ENCODE assay signal across 1 cellular context in the genomic region with DNA sequence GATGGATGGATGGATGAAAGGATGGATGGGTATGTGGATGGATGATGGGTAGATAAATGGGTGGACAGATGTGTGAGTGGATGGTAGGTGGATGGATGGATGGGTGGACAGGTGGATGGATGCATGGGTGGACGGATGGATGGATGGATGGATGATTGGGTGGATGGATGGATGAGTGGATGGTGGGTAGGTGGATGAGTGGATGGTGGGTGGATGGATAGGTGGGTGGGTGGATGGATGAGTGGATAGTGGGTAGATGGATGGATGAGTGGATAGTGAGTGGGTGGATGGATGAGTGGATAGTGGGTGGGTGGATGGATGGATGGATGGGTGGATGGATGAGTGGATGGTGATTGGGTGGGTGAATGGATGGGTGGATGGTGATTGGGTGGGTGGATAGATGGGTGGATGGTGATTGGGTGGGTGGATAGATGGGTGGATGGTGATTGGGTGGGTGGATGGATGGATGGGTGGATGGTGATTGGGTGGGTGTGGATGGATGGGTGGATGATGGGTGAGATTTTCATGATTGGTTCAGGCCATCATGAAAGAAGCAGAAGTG.
TF ChIP-seq lines count a peak whose summit lies in the region.

No MANE protein-coding gene starts in this region.

TF ChIP-seq in H1, 55 proteins besides CTCF, POLR2A, EP300 and RAD21:
- TF ChIP-seq TAF7 (optimal IDR thresholded peaks at IDR 0.05; ENCODE audit: borderline replicate concordance, low read depth, low read length) (no peak), CHD7 (IDR thresholded peaks at IDR 0.05; ENCODE audit: insufficient replicate concordance, low read length) (no peak), RNF2 (IDR thresholded peaks at IDR 0.05; ENCODE audit: borderline replicate concordance, low read depth, low read length, missing control alignments, poor library complexity, severe bottlenecking) (no peak), JUND (IDR thresholded peaks at IDR 0.05; ENCODE audit: low read length) (no peak), GTF2F1 (IDR thresholded peaks at IDR 0.05; ENCODE audit: borderline replicate concordance, low read depth, low read length) (no peak), YY1 (IDR thresholded peaks at IDR 0.05; ENCODE audit: low read depth, low read length) (no peak), SUZ12 (IDR thresholded peaks at IDR 0.05; ENCODE audit: low read length) (no peak), BRCA1 (IDR thresholded peaks at IDR 0.05; ENCODE audit: low read depth, low read length) (no peak), RBBP5 (IDR thresholded peaks at IDR 0.05; ENCODE audit: borderline replicate concordance, low read depth, low read length) (no peak), CHD2 (IDR thresholded peaks at IDR 0.05; ENCODE audit: low read length) (no peak), SIN3A (conservative IDR thresholded peaks at IDR 0.05 in 1 of 2, IDR thresholded peaks at IDR 0.05 in 1 of 2; ENCODE audit: low read depth in 1 of 2, low read length in 2 of 2) (no peak), FOSL1 (IDR thresholded peaks at IDR 0.05; ENCODE audit: insufficient read depth, low read depth, low read length) (no peak), SP4 (IDR thresholded peaks at IDR 0.05; ENCODE audit: low read length) (no peak), ZNF274 (IDR thresholded peaks at IDR 0.05; ENCODE audit: borderline replicate concordance, extremely low read depth, low read length) (no peak), CREB1 (IDR thresholded peaks at IDR 0.05) (no peak), RXRA (IDR thresholded peaks at IDR 0.05; ENCODE audit: insufficient read depth, low read depth, low read length) (no peak), TBP (IDR thresholded peaks at IDR 0.05; ENCODE audit: low read depth, low read length) (no peak), POU5F1 (IDR thresholded peaks at IDR 0.05; ENCODE audit: low read depth, low read length) (no peak)
- TF ChIP-seq, protein P1, sequence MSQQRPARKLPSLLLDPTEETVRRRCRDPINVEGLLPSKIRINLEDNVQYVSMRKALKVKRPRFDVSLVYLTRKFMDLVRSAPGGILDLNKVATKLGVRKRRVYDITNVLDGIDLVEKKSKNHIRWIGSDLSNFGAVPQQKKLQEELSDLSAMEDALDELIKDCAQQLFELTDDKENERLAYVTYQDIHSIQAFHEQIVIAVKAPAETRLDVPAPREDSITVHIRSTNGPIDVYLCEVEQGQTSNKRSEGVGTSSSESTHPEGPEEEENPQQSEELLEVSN (IDR thresholded peaks at IDR 0.05) = no peak
